In genomic region chrX:78139160-78140123, GRCh38 we compare ENCODE assay signal across 8 cellular contexts. TPM values are rescaled to one million over a fixed set of nuclear protein-coding genes. Genes with fewer than 3 reads are reported as not detected.
DNase-seq lines count a peak whose midpoint lies in the region; TF ChIP-seq lines count a peak whose summit lies in the region.

Gene TAF9B (minus strand): TSS chrX:78139650. CDS start chrX:78139611, 39 bp downstream.

- H3K36me3 Mint-ChIP-seq in HFFc6 (ENCODE audit: low read depth) (no peaks in the 10 kb centered on the region), glutamatergic neuron (ENCODE audit: unreplicated experiment) (peaks cover 5% of the 10 kb centered on the region)
- H3K36me3 Mint-ChIP-seq in activated naive CD8-positive, alpha-beta T cell = peaks cover 3% of the 10 kb centered on the region

- H3K4me3 Mint-ChIP-seq in HFFc6 = peak within 1 kb of the TSS; percentile 94
- H3K4me3 Mint-ChIP-seq in activated naive CD8-positive, alpha-beta T cell = peak within 1 kb of the TSS; percentile 90
- peak within 1 kb of the TSS; percentile 87 for H3K4me3 Mint-ChIP-seq in glutamatergic neuron (ENCODE audit: unreplicated experiment)

- H3K27me3 Mint-ChIP-seq in HFFc6 (ENCODE audit: insufficient read depth) (peaks cover 2% of the 10 kb centered on the region; the same call in 1 of the 2 replicates), glutamatergic neuron (ENCODE audit: unreplicated experiment) (peaks cover 5% of the 10 kb centered on the region)
- no peaks in the 10 kb centered on the region for H3K27me3 Mint-ChIP-seq in activated naive CD8-positive, alpha-beta T cell

- H3K27ac ChIP-seq in ovary (peak within 1 kb of the TSS; percentile 83 to 87), thyroid gland (peak within 1 kb of the TSS; percentile 52 to 75 (median 68))

- DNase-seq in GM04504 (ENCODE audit: low read depth) = peak; percentile 54
- peak; percentile 72 for DNase-seq in HFFc6
- DNase-seq in NB4 (ENCODE audit: low read depth) = peak; percentile 86
- DNase-seq in SKM-1 (lab: John Stamatoyannopoulos, UW; ENCODE audit: unreplicated experiment) = peak; percentile 45
- peak; percentile 81 for DNase-seq in glutamatergic neuron
- DNase-seq in ovary = peak; percentile 79 to 88 (median 84)
- DNase-seq in thyroid gland = peak; percentile 81 to 87

- peak within 1 kb of the TSS; percentile 65 for H3K4me3 ChIP-seq in NB4 (ENCODE audit: low read depth, low read length)
- H3K4me3 ChIP-seq in ovary = peak within 1 kb of the TSS; percentile 71
- H3K4me3 ChIP-seq in thyroid gland (replicated peaks in 1 of 3) = peak within 1 kb of the TSS in 2 of 3 donors; percentile 51 to 55

- H3K9me3 Mint-ChIP-seq in HFFc6 (no peaks in the 10 kb centered on the region), glutamatergic neuron (ENCODE audit: unreplicated experiment) (peaks cover 3% of the 10 kb centered on the region)
- no peaks in the 10 kb centered on the region for H3K9me3 Mint-ChIP-seq in activated naive CD8-positive, alpha-beta T cell (ENCODE audit: low read depth)

- H3K27me3 ChIP-seq in ovary = no peaks in the 10 kb centered on the region
- H3K27me3 ChIP-seq in thyroid gland = no peaks in the 10 kb centered on the region

- H3K27ac Mint-ChIP-seq in HFFc6 (peak within 1 kb of the TSS; percentile 87), glutamatergic neuron (ENCODE audit: unreplicated experiment) (peak within 1 kb of the TSS; percentile 92)
- H3K27ac Mint-ChIP-seq in activated naive CD8-positive, alpha-beta T cell = peak within 1 kb of the TSS; percentile 85

- H3K36me3 ChIP-seq in ovary = no peaks in the 10 kb centered on the region
- no peaks in the 10 kb centered on the region for H3K36me3 ChIP-seq in thyroid gland

- no peak for TF ChIP-seq EP300 in ovary (IDR thresholded peaks at IDR 0.05)

- no peaks in the 10 kb centered on the region for H3K9me3 ChIP-seq in ovary
- H3K9me3 ChIP-seq in thyroid gland = no peaks in the 10 kb centered on the region

- TF ChIP-seq POLR2A in NB4 (IDR thresholded peaks at IDR 0.05; ENCODE audit: extremely low read depth, insufficient read length) (peak; percentile 51), ovary (IDR thresholded peaks at IDR 0.05) (peak; percentile 47), thyroid gland (IDR thresholded peaks at IDR 0.05) (peak in 1 of 2 donors; percentile 74)

- TF ChIP-seq CTCF in HFFc6 (IDR thresholded peaks at IDR 0.05) (no peak), NB4 (IDR thresholded peaks at IDR 0.05; ENCODE audit: low read depth, low read length) (no peak), glutamatergic neuron (IDR thresholded peaks at IDR 0.05; ENCODE audit: partially characterized antibody, unreplicated experiment) (no peak), ovary (IDR thresholded peaks at IDR 0.05) (no peak), thyroid gland (IDR thresholded peaks at IDR 0.05) (no peak)

- H3K4me1 Mint-ChIP-seq in HFFc6 (ENCODE audit: low read depth) = no peaks in the 10 kb centered on the region
- H3K4me1 Mint-ChIP-seq in activated naive CD8-positive, alpha-beta T cell (ENCODE audit: low read depth) = peaks cover 4% of the 10 kb centered on the region
- H3K4me1 Mint-ChIP-seq in glutamatergic neuron (ENCODE audit: low read depth, unreplicated experiment) = no peaks in the 10 kb centered on the region

- intact Hi-C loops in ovary (cut with DNase I) (no loop called here), thyroid gland (cut with DNase I) (no loop called here)

- WGBS in ovary, 3 donors = 32 to 47% (median 41%) methylated on average over 59 of the region's 59 CpGs
- WGBS in thyroid gland, 2 donors = 7 to 8% methylated on average over 24 to 36 of the region's 59 CpGs

- H3K4me1 ChIP-seq in ovary (ENCODE audit: insufficient read depth) (no peaks in the 10 kb centered on the region), thyroid gland (no peaks in the 10 kb centered on the region)

RNA-seq across cellular contexts. Expression of gene TAF9B, which starts in this region (rescaled TPM):
- total RNA-seq in HFFc6 (2021; fragmentation: NEBNext Ultra II Directional; extraction: Animal tissue kit (Norgen Biotek cat#: 25700)) = 10 to 100 TPM; 17.2 to 30.9 (median 28.5) TPM
- 30.4 TPM for total RNA-seq in glutamatergic neuron (ENCODE audit: unreplicated experiment)
- 10 to 100 TPM; 15.0 to 26.9 (median 18.3) TPM for total RNA-seq in ovary
- 10 to 100 TPM; 14.3 to 22.9 TPM for polyA plus RNA-seq in ovary
- 10 to 100 TPM; 23.0 to 35.2 (median 25.9) TPM for total RNA-seq in thyroid gland

Comparison
In these comparisons a context has a peak if more than half of its experiments do, and no peak if none do; other contexts are left out.
1. Peak in every context shown above with its lines: DNase-seq, H3K4me3 ChIP-seq and H3K27ac ChIP-seq.